9 cellular contexts compared by ENCODE assay signal in genomic region chr10:33126118-33126517, GRCh38.
DNase-seq lines count a peak whose midpoint lies in the region; ATAC-seq and TF ChIP-seq lines count a peak whose summit lies in the region.
"Had no signal": no experiment of that assay in that cellular context is flagged by ENCODE, and none has a peak within 500 bp of the region (broad histone marks: within the 10 kb centered on the region; RNA-seq: fewer than 3 reads in every experiment).

No MANE protein-coding gene starts in this region.

- CTCF ChIA-PET in MCF 10A (lab: Yijun Ruan, JAX): interaction anchor here (0.6 kb wide), 1 partner anchor 117 kb away, joined by 3 read pairs; no protein-coding TSS in a partner anchor
- CTCF ChIA-PET in activated CD8-positive, alpha-beta memory T cell treated with anti-CD3 and anti-CD28 coated beads, Interleukin-2, amount 10 ng/mL, durations not matched to agents 7 days and 5 days (lab: Charles Lee): interaction anchor here (1.4 to 2.1 kb wide), 2 partner anchors 10 to 12 kb away, joined by 3 to 8 read pairs; no protein-coding TSS in a partner anchor

- peak; percentile 80 for ATAC-seq in activated CD8-positive, alpha-beta memory T cell treated with anti-CD3 and anti-CD28 coated beads, Interleukin-2, amount 10 ng/mL, durations not matched to agents 7 days and 5 days
- no peak for ATAC-seq in HG03196 (IDR thresholded peaks at IDR 0.05; ENCODE audit: unreplicated experiment)
- no peak for ATAC-seq in HG02610 (IDR thresholded peaks at IDR 0.05; ENCODE audit: unreplicated experiment)

- H3K27ac ChIP-seq in breast epithelium: peak overlapping the region in 1 of 2 donors; percentile 34
- peak overlapping the region; percentile 10 to 44 for H3K27ac ChIP-seq in right atrium auricular region
- H3K27ac ChIP-seq in urinary bladder (ENCODE audit: low read depth): peak overlapping the region; percentile 63

- BruUV-seq in MCF 10A (replicated peaks; lab: Mats Ljungman, UMichigan): no TSS peak

- WGBS in urinary bladder: 48% methylated on average over 7 of the region's 7 CpGs

- TF ChIP-seq CTCF in MCF 10A (IDR thresholded peaks at IDR 0.05; ENCODE audit: unreplicated experiment): no peak
- TF ChIP-seq CTCF in breast epithelium (IDR thresholded peaks at IDR 0.05): no peak
- no peak for TF ChIP-seq CTCF in right atrium auricular region (IDR thresholded peaks at IDR 0.05)
- no peak for TF ChIP-seq CTCF in foreskin fibroblast (IDR thresholded peaks at IDR 0.05; ENCODE audit: low read depth, low read length)

- no peaks in the 10 kb centered on the region for H3K27me3 Mint-ChIP-seq in MCF 10A (ENCODE audit: insufficient read depth, unreplicated experiment)
- no peaks in the 10 kb centered on the region for H3K27me3 Mint-ChIP-seq in activated CD8-positive, alpha-beta memory T cell treated with anti-CD3 and anti-CD28 coated beads, Interleukin-2, amount 10 ng/mL, durations not matched to agents 7 days and 5 days

- no peak for TF ChIP-seq POLR2A in breast epithelium (IDR thresholded peaks at IDR 0.05)

- intact Hi-C loops in MCF 10A (cut with micrococcal nuclease) (no loop called here), breast epithelium (cut with DNase I; ENCODE audit: low total_unique reads) (no loop called here)

- H3K4me3 ChIP-seq in breast epithelium (no peak overlapping the region), right atrium auricular region (no peak overlapping the region), urinary bladder (ENCODE audit: low read depth, low read length) (no peak overlapping the region), foreskin fibroblast (ENCODE audit: low read depth in 1 of 2, low read length in 2 of 2) (no peak overlapping the region)

- H3K4me3 Mint-ChIP-seq in MCF 10A (ENCODE audit: unreplicated experiment): no peak overlapping the region
- no peak overlapping the region for H3K4me3 Mint-ChIP-seq in activated CD8-positive, alpha-beta memory T cell treated with anti-CD3 and anti-CD28 coated beads, Interleukin-2, amount 10 ng/mL, durations not matched to agents 7 days and 5 days

- DNase-seq in MCF 10A (ENCODE audit: unreplicated experiment) (peak; percentile 31), breast epithelium (ENCODE audit: low spot score in 2 of 2) (no peak), right atrium auricular region (ENCODE audit: low spot score) (peak; percentile 58), foreskin fibroblast (no peak)
- DNase-seq in activated CD8-positive, alpha-beta memory T cell treated with anti-CD3 and anti-CD28 coated beads, Interleukin-2, amount 10 ng/mL, durations not matched to agents 7 days and 5 days: peak; percentile 63
- DNase-seq: effector CD8-positive, alpha-beta T cell had no signal

- no peaks in the 10 kb centered on the region for H3K36me3 ChIP-seq in breast epithelium
- H3K36me3 ChIP-seq in right atrium auricular region: no peaks in the 10 kb centered on the region
- no peaks in the 10 kb centered on the region for H3K36me3 ChIP-seq in urinary bladder (ENCODE audit: insufficient read depth)

- no peaks in the 10 kb centered on the region for H3K9me3 Mint-ChIP-seq in MCF 10A (ENCODE audit: unreplicated experiment)
- no peaks in the 10 kb centered on the region for H3K9me3 Mint-ChIP-seq in activated CD8-positive, alpha-beta memory T cell treated with anti-CD3 and anti-CD28 coated beads, Interleukin-2, amount 10 ng/mL, durations not matched to agents 7 days and 5 days (ENCODE audit: low read depth)

- H3K27me3 ChIP-seq in breast epithelium: no peaks in the 10 kb centered on the region
- H3K27me3 ChIP-seq in right atrium auricular region: no peaks in the 10 kb centered on the region

- H3K9me3 ChIP-seq in breast epithelium (no peaks in the 10 kb centered on the region), right atrium auricular region (no peaks in the 10 kb centered on the region)

- no peaks in the 10 kb centered on the region for H3K4me1 ChIP-seq in breast epithelium
- H3K4me1 ChIP-seq in right atrium auricular region: peaks cover 0 to 19% of the 10 kb centered on the region in 2 donors
- H3K4me1 ChIP-seq in urinary bladder (ENCODE audit: insufficient read depth): peaks cover 4% of the 10 kb centered on the region

- no peak overlapping the region for H3K27ac Mint-ChIP-seq in MCF 10A (ENCODE audit: low read depth, unreplicated experiment)
- peak overlapping the region; percentile 81 for H3K27ac Mint-ChIP-seq in activated CD8-positive, alpha-beta memory T cell treated with anti-CD3 and anti-CD28 coated beads, Interleukin-2, amount 10 ng/mL, durations not matched to agents 7 days and 5 days

- H3K4me1 Mint-ChIP-seq in MCF 10A (ENCODE audit: insufficient read depth, unreplicated experiment): peaks cover 21% of the 10 kb centered on the region
- peaks cover 39% of the 10 kb centered on the region for H3K4me1 Mint-ChIP-seq in activated CD8-positive, alpha-beta memory T cell treated with anti-CD3 and anti-CD28 coated beads, Interleukin-2, amount 10 ng/mL, durations not matched to agents 7 days and 5 days

- no peaks in the 10 kb centered on the region for H3K36me3 Mint-ChIP-seq in MCF 10A (ENCODE audit: insufficient read depth, unreplicated experiment)
- no peaks in the 10 kb centered on the region for H3K36me3 Mint-ChIP-seq in activated CD8-positive, alpha-beta memory T cell treated with anti-CD3 and anti-CD28 coated beads, Interleukin-2, amount 10 ng/mL, durations not matched to agents 7 days and 5 days

- POLR2A ChIA-PET in MCF 10A (lab: Yijun Ruan, JAX): interaction anchor here (0.6 to 1.7 kb wide), 4 partner anchors 10 to 95 kb away, joined by 4 to 6 read pairs (median 5); no protein-coding TSS in a partner anchor

Comparison
In these comparisons a context has a peak if more than half of its experiments do, and no peak if none do; other contexts are left out.
1. DNase-seq: peak in MCF 10A (single experiment), activated CD8-positive, alpha-beta memory T cell treated with anti-CD3 and anti-CD28 coated beads, Interleukin-2, amount 10 ng/mL, durations not matched to agents 7 days and 5 days (single experiment) and right atrium auricular region (single experiment); none in breast epithelium (0 of 2) and foreskin fibroblast (0 of 2).